12 cellular contexts compared by ENCODE assay signal in genomic region chr16:11034005-11034404, GRCh38.
DNase-seq lines count a peak whose midpoint lies in the region; ATAC-seq and TF ChIP-seq lines count a peak whose summit lies in the region.
"Had no signal": no experiment of that assay in that cellular context is flagged by ENCODE, and none has a peak within 500 bp of the region (broad histone marks: within the 10 kb centered on the region; RNA-seq: fewer than 3 reads in every experiment).

No MANE protein-coding gene starts in this region.

- no peak overlapping the region for H3K4me3 ChIP-seq in lower lobe of right lung
- H3K4me3 ChIP-seq in aorta (ENCODE audit: low read length in 2 of 2): no peak overlapping the region

- 66 to 72% methylated on average over 7 of the region's 7 CpGs for WGBS in aorta, 2 donors

- DNase-seq in activated T-cell treated with anti-CD3 and anti-CD28 coated beads, Interleukin-2, amount 50 U/mL, for 24 hours: no peak
- DNase-seq in activated T-cell treated with anti-CD3 and anti-CD28 coated beads, Interleukin-2, amount 50 U/mL, for 1 hour: no peak
- DNase-seq in epidermal melanocyte (ENCODE audit: insufficient read length, low spot score) (peak; percentile 32), lower lobe of right lung (no peak), aorta (no peak), endothelial cell (ENCODE audit: low spot score) (no peak), CD1c-positive myeloid dendritic cell (ENCODE audit: extremely low spot score) (no peak), caudate nucleus (lab: John Stamatoyannopoulos, UW) (no peak)
- DNase-seq: activated CD4-positive, alpha-beta memory T cell treated with anti-CD3 and anti-CD28 coated beads, Interleukin-2, amount 10 ng/mL, durations not matched to agents 7 days and 5 days; naive B cell; NCI-H526; stimulated activated naive CD4-positive, alpha-beta T cell had no signal

- H3K27me3 Mint-ChIP-seq in activated T-cell treated with anti-CD3 and anti-CD28 coated beads, Interleukin-2, amount 50 U/mL, for 24 hours: no peaks in the 10 kb centered on the region
- H3K27me3 Mint-ChIP-seq in endothelial cell (ENCODE audit: unreplicated experiment): peaks cover 4% of the 10 kb centered on the region
- H3K27me3 Mint-ChIP-seq: activated CD4-positive, alpha-beta memory T cell treated with anti-CD3 and anti-CD28 coated beads, Interleukin-2, amount 10 ng/mL, durations not matched to agents 7 days and 5 days; naive B cell had no signal

- H3K27me3 ChIP-seq in lower lobe of right lung (ENCODE audit: low read depth) (no peaks in the 10 kb centered on the region), aorta (ENCODE audit: control insufficient read depth in 1 of 2, insufficient read depth in 2 of 2, low read length in 1 of 2) (no peaks in the 10 kb centered on the region)

- H3K4me1 ChIP-seq in lower lobe of right lung: peaks cover 19% of the 10 kb centered on the region
- H3K4me1 ChIP-seq in aorta (ENCODE audit: control insufficient read depth in 1 of 2, insufficient read depth in 2 of 2, low read length in 2 of 2): peaks cover 0 to 4% of the 10 kb centered on the region in 2 donors

- peaks cover 97% of the 10 kb centered on the region for H3K36me3 Mint-ChIP-seq in activated T-cell treated with anti-CD3 and anti-CD28 coated beads, Interleukin-2, amount 50 U/mL, for 24 hours (ENCODE audit: low read depth)
- peaks cover 51% of the 10 kb centered on the region for H3K36me3 Mint-ChIP-seq in endothelial cell (ENCODE audit: low read depth, unreplicated experiment)

- peak overlapping the region; percentile 7 for H3K27ac Mint-ChIP-seq in activated T-cell treated with anti-CD3 and anti-CD28 coated beads, Interleukin-2, amount 50 U/mL, for 24 hours
- no peak overlapping the region for H3K27ac Mint-ChIP-seq in endothelial cell (ENCODE audit: unreplicated experiment)
- H3K27ac Mint-ChIP-seq: activated CD4-positive, alpha-beta memory T cell treated with anti-CD3 and anti-CD28 coated beads, Interleukin-2, amount 10 ng/mL, durations not matched to agents 7 days and 5 days; naive B cell had no signal

- peak; percentile 7 to 14 for ATAC-seq in lower lobe of right lung
- peak; percentile 52 for ATAC-seq in aorta (ENCODE audit: low FRiP score)

- H3K9me3 Mint-ChIP-seq in activated T-cell treated with anti-CD3 and anti-CD28 coated beads, Interleukin-2, amount 50 U/mL, for 24 hours: peaks cover 5% of the 10 kb centered on the region
- no peaks in the 10 kb centered on the region for H3K9me3 Mint-ChIP-seq in endothelial cell (ENCODE audit: unreplicated experiment)

- H3K27ac ChIP-seq in lower lobe of right lung (peak overlapping the region; percentile 55), aorta (ENCODE audit: low read depth in 1 of 2, low read length in 2 of 2) (no peak overlapping the region), caudate nucleus (ENCODE audit: low read depth, low read length) (no peak overlapping the region)

- no peak overlapping the region for H3K4me3 Mint-ChIP-seq in activated T-cell treated with anti-CD3 and anti-CD28 coated beads, Interleukin-2, amount 50 U/mL, for 24 hours
- H3K4me3 Mint-ChIP-seq in endothelial cell (ENCODE audit: unreplicated experiment): no peak overlapping the region
- H3K4me3 Mint-ChIP-seq: activated CD4-positive, alpha-beta memory T cell treated with anti-CD3 and anti-CD28 coated beads, Interleukin-2, amount 10 ng/mL, durations not matched to agents 7 days and 5 days; naive B cell had no signal

- intact Hi-C loops in lower lobe of right lung (cut with DNase I) (no loop called here), aorta (cut with DNase I) (no loop called here)

- H3K9me3 ChIP-seq in lower lobe of right lung: no peaks in the 10 kb centered on the region
- no peaks in the 10 kb centered on the region for H3K9me3 ChIP-seq in aorta (ENCODE audit: control insufficient read depth, low read length)

- TF ChIP-seq CTCF in lower lobe of right lung (IDR thresholded peaks at IDR 0.05) (no peak), endothelial cell (IDR thresholded peaks at IDR 0.05; ENCODE audit: unreplicated experiment) (no peak)

- peaks cover 29% of the 10 kb centered on the region for H3K4me1 Mint-ChIP-seq in activated T-cell treated with anti-CD3 and anti-CD28 coated beads, Interleukin-2, amount 50 U/mL, for 24 hours (ENCODE audit: low read depth)
- no peaks in the 10 kb centered on the region for H3K4me1 Mint-ChIP-seq in endothelial cell (ENCODE audit: unreplicated experiment)

- H3K36me3 ChIP-seq in lower lobe of right lung (peaks cover 37% of the 10 kb centered on the region), aorta (ENCODE audit: control insufficient read depth in 1 of 2, insufficient read depth in 2 of 2, low read length in 1 of 2) (peaks cover 3 to 5% of the 10 kb centered on the region in 2 donors)
